Comparison of ENCODE assay signal across 10 cellular contexts in genomic region chr1:175376194-175376593, GRCh38.
DNase-seq lines count a peak whose midpoint lies in the region; ATAC-seq and TF ChIP-seq lines count a peak whose summit lies in the region.
"Had no signal": no experiment of that assay in that cellular context is flagged by ENCODE, and none has a peak within 500 bp of the region (broad histone marks: within the 10 kb centered on the region; RNA-seq: fewer than 3 reads in every experiment).

No MANE protein-coding gene starts in this region.

- no peak for ATAC-seq in GM18909 (IDR thresholded peaks at IDR 0.05; ENCODE audit: poor library complexity, unreplicated experiment)

- no peak for TF ChIP-seq POLR2A in thyroid gland (IDR thresholded peaks at IDR 0.05)

- TF ChIP-seq CTCF in GM06990 (IDR thresholded peaks at IDR 0.05; ENCODE audit: insufficient read depth, low read length, poor library complexity, severe bottlenecking) (peak; percentile 56), kidney epithelial cell (IDR thresholded peaks at IDR 0.05; ENCODE audit: insufficient read depth, low read length, poor library complexity, severe bottlenecking) (peak; percentile 36), thyroid gland (IDR thresholded peaks at IDR 0.05) (no peak)

- H3K27ac ChIP-seq in thyroid gland: no peak overlapping the region
- H3K27ac ChIP-seq: vagina had no signal

- H3K4me3 ChIP-seq in GM06990 (replicated peaks; ENCODE audit: low read depth, low read length): no peak overlapping the region
- H3K4me3 ChIP-seq in kidney epithelial cell (ENCODE audit: low read depth, low read length): no peak overlapping the region
- no peak overlapping the region for H3K4me3 ChIP-seq in thyroid gland (replicated peaks in 1 of 3)
- H3K4me3 ChIP-seq: vagina had no signal

- H3K4me1 ChIP-seq in thyroid gland: no peaks in the 10 kb centered on the region
- H3K4me1 ChIP-seq: vagina had no signal

- no peaks in the 10 kb centered on the region for H3K27me3 ChIP-seq in GM06990 (replicated peaks; ENCODE audit: control insufficient read depth, insufficient read depth, low read length)
- no peaks in the 10 kb centered on the region for H3K27me3 ChIP-seq in kidney epithelial cell (ENCODE audit: control insufficient read depth, insufficient read depth, low read length)
- no peaks in the 10 kb centered on the region for H3K27me3 ChIP-seq in thyroid gland
- H3K27me3 ChIP-seq: vagina had no signal

- in situ Hi-C loops in SK-MEL-5 (cut with HindIII; ENCODE audit: low pct_unique_long_range_greater_than_20kb, low sequenced_read_pairs): no loop called here

- H3K9me3 ChIP-seq in thyroid gland: no peaks in the 10 kb centered on the region
- H3K9me3 ChIP-seq: vagina had no signal

- WGBS in thyroid gland, 2 donors: 49 to 53% methylated on average over 3 of the region's 3 CpGs

- no peaks in the 10 kb centered on the region for H3K36me3 ChIP-seq in GM06990 (ENCODE audit: control insufficient read depth, insufficient read depth, low read length)
- no peaks in the 10 kb centered on the region for H3K36me3 ChIP-seq in kidney epithelial cell (ENCODE audit: control insufficient read depth, insufficient read depth, low read length)
- no peaks in the 10 kb centered on the region for H3K36me3 ChIP-seq in thyroid gland
- H3K36me3 ChIP-seq: vagina had no signal

- DNase-seq in GM06990 (ENCODE audit: extremely low read depth, insufficient read length) (no peak), H4 (ENCODE audit: low spot score) (peak; percentile 15), SK-MEL-5 (ENCODE audit: low read depth, low spot score) (peak; percentile 52), kidney epithelial cell (ENCODE audit: low read depth) (no peak), islet precursor cell (no peak), hepatic stellate cell (ENCODE audit: low spot score) (no peak), thyroid gland (no peak)
- DNase-seq: SHP77 treated with DMSO at 0.1 percent for 48 hours had no signal

- intact Hi-C loops in thyroid gland (cut with DNase I): no loop called here

Comparison
In these comparisons a context has a peak if more than half of its experiments do, and no peak if none do; other contexts are left out.
1. DNase-seq: peak in H4 (single experiment) and SK-MEL-5 (single experiment); none in GM06990 (single experiment), kidney epithelial cell (single experiment), islet precursor cell (single experiment), hepatic stellate cell (single experiment) and thyroid gland (0 of 2).
2. CTCF ChIP-seq: peak in GM06990 (single experiment) and kidney epithelial cell (single experiment); none in thyroid gland (0 of 6).